6 cellular contexts compared by ENCODE assay signal in genomic region chr15:85977586-85977985, GRCh38.
"Had no signal": no experiment of that assay in that cellular context is flagged by ENCODE, and none has a peak within 500 bp of the region (broad histone marks: within the 10 kb centered on the region; RNA-seq: fewer than 3 reads in every experiment).

No MANE protein-coding gene starts in this region.

- ATAC-seq: HepG2, K562 had no signal

- H3K27ac ChIP-seq: HL-60 had no signal

- DNase-seq: IMR-90, KBM-7, KG1 had no signal

- H3K4me3 ChIP-seq: K562 had no signal
